ENCODE assay signal across 19 cellular contexts in genomic region chr2:10373931-10374330, GRCh38.
"Had no signal": no experiment of that assay in that cellular context is flagged by ENCODE, and none has a peak within 500 bp of the region (broad histone marks: within the 10 kb centered on the region; RNA-seq: fewer than 3 reads in every experiment).

No MANE protein-coding gene starts in this region.

- DNase-seq: activated T-cell treated with anti-CD3 and anti-CD28 coated beads, Interleukin-2, amount 50 U/mL, for 1 hour; aorta; effector CD8-positive, alpha-beta T cell; foreskin keratinocyte; hypothalamus; left ventricle myocardium superior; mammary epithelial cell; retina; sigmoid colon; stimulated activated CD4-positive, alpha-beta T cell treated with anti-CD3 and anti-CD28 coated beads, Interleukin-15, amount 100 ng/mL, for 24 hours; stimulated activated naive CD4-positive, alpha-beta T cell; testis had no signal

- H3K27me3 Mint-ChIP-seq: brain; dendritic cell treated with granulocyte-macrophage colony-stimulating factor and Interleukin-4, amounts not matched to agents 40 ng/mL and 50 ng/mL, for 4 days; type B pancreatic cell had no signal

- H3K27me3 ChIP-seq: foreskin keratinocyte, sigmoid colon, testis, vagina had no signal

- ATAC-seq: activated naive CD4-positive, alpha-beta T cell treated with anti-CD3 and anti-CD28 coated beads, Interleukin-2, amount 50 U/mL, for 72 hours; foreskin keratinocyte; left ventricle myocardium superior had no signal

- H3K27ac ChIP-seq: foreskin keratinocyte, sigmoid colon, vagina had no signal

- H3K36me3 ChIP-seq: vagina had no signal

- H3K9me3 ChIP-seq: sigmoid colon, testis, vagina had no signal

- H3K9me3 Mint-ChIP-seq: activated naive CD4-positive, alpha-beta T cell treated with anti-CD3 and anti-CD28 coated beads, Interleukin-2, amount 50 U/mL, for 72 hours; brain; dendritic cell treated with granulocyte-macrophage colony-stimulating factor and Interleukin-4, amounts not matched to agents 40 ng/mL and 50 ng/mL, for 4 days; neural crest cell; type B pancreatic cell had no signal

- H3K4me3 Mint-ChIP-seq: brain; dendritic cell treated with granulocyte-macrophage colony-stimulating factor and Interleukin-4, amounts not matched to agents 40 ng/mL and 50 ng/mL, for 4 days; neural crest cell; type B pancreatic cell had no signal

- H3K4me3 ChIP-seq: sigmoid colon, smooth muscle cell, testis, vagina had no signal

- H3K36me3 Mint-ChIP-seq: brain, type B pancreatic cell had no signal

- H3K4me1 ChIP-seq: foreskin keratinocyte, sigmoid colon, vagina had no signal
